In genomic region chr4:87005690-87006461, GRCh38 we compare ENCODE assay signal across 8 cellular contexts.
DNase-seq lines count a peak whose midpoint lies in the region; ATAC-seq and TF ChIP-seq lines count a peak whose summit lies in the region.

No MANE protein-coding gene starts in this region.

- peak overlapping the region; percentile 79 for H3K4me3 ChIP-seq in AG04449 (ENCODE audit: low read depth, low read length)
- peak overlapping the region; percentile 71 to 94 (median 78) for H3K4me3 ChIP-seq in esophagus squamous epithelium

- H3K27ac ChIP-seq in esophagus squamous epithelium = peak overlapping the region; percentile 96 to 98 (median 97)

- WGBS in esophagus squamous epithelium, 2 donors = 9% methylated on average over 16 of the region's 16 CpGs

- TF ChIP-seq CTCF in AG04449 (IDR thresholded peaks at IDR 0.05; ENCODE audit: insufficient read depth, low read length, missing control alignments) = no peak
- no peak for TF ChIP-seq CTCF in esophagus squamous epithelium (IDR thresholded peaks at IDR 0.05)
- TF ChIP-seq CTCF in omental fat pad (IDR thresholded peaks at IDR 0.05) = no peak

- ATAC-seq in GM18858 (IDR thresholded peaks at IDR 0.05; ENCODE audit: unreplicated experiment) = peak; percentile 26
- peak; percentile 7 for ATAC-seq in omental fat pad (ENCODE audit: low FRiP score)
- no peak for ATAC-seq in GM21528 (IDR thresholded peaks at IDR 0.05; ENCODE audit: low FRiP score, unreplicated experiment)

- no peaks in the 10 kb centered on the region for H3K27me3 ChIP-seq in esophagus squamous epithelium

- no peaks in the 10 kb centered on the region for H3K9me3 ChIP-seq in esophagus squamous epithelium

- POLR2A ChIA-PET in AG04449 (lab: Yijun Ruan, JAX) = interaction anchor here (0.6 to 3.0 kb wide), 14 partner anchors 9 to 90 kb away, joined by 3 to 27 read pairs (median 3); partner anchors contain the start of gene AFF1

- intact Hi-C loops in esophagus squamous epithelium (cut with DNase I) = loop anchor here (2.0 kb wide), 1 partner anchor 71 kb away; the partner anchor contains the start of gene AFF1

- in situ Hi-C loops in KBM-7 (cut with MboI; ENCODE audit: low pct_unique_long_range_greater_than_20kb, low sequenced_read_pairs) = no loop called here

- CTCF ChIA-PET in AG04449 (lab: Yijun Ruan, JAX) = interaction anchor here (0.6 to 3.5 kb wide), 4 partner anchors 30 to 87 kb away, joined by 3 to 14 read pairs (median 6); no protein-coding TSS in a partner anchor

- H3K4me1 ChIP-seq in esophagus squamous epithelium = peaks cover 24 to 47% (median 33%) of the 10 kb centered on the region in 3 donors

- no peaks in the 10 kb centered on the region for H3K36me3 ChIP-seq in esophagus squamous epithelium

- DNase-seq in AG04449 (ENCODE audit: low read depth, low spot score) (no peak), KBM-7 (peak; percentile 39), esophagus squamous epithelium (lab: John Stamatoyannopoulos, UW) (no peak), omental fat pad (ENCODE audit: low spot score) (no peak), NCI-H774 (lab: John Stamatoyannopoulos, UW) (no peak)
- DNase-seq in activated CD4-positive, alpha-beta T cell treated with anti-CD3 and anti-CD28 coated beads, Interleukin-2, amount 50 U/mL, for 4 hours = peak; percentile 17 to 19

- TF ChIP-seq POLR2A in esophagus squamous epithelium (IDR thresholded peaks at IDR 0.05) = no peak

Comparison
In these comparisons a context has a peak if more than half of its experiments do, and no peak if none do; other contexts are left out.
1. DNase-seq: peak in KBM-7 (single experiment) and activated CD4-positive, alpha-beta T cell treated with anti-CD3 and anti-CD28 coated beads, Interleukin-2, amount 50 U/mL, for 4 hours (2 of 2); none in AG04449 (single experiment), esophagus squamous epithelium (single experiment), omental fat pad (single experiment) and NCI-H774 (single experiment).